Comparison of ENCODE assay signal across 1 cellular context in genomic region chr6:89657445-89658158, GRCh38.
TF ChIP-seq lines count a peak whose summit lies in the region.

No MANE protein-coding gene starts in this region.

TF ChIP-seq in WTC11, 78 proteins besides CTCF, POLR2A, EP300 and RAD21 (continued from another document):
- TF ChIP-seq E2F4 (CRISPR knock-in tag; IDR thresholded peaks at IDR 0.05; ENCODE audit: borderline replicate concordance, low read depth) = no peak
